ENCODE assay signal across 13 cellular contexts in genomic region chr3:188298585-188298984, GRCh38.
DNase-seq lines count a peak whose midpoint lies in the region; ATAC-seq and TF ChIP-seq lines count a peak whose summit lies in the region.
"Had no signal": no experiment of that assay in that cellular context is flagged by ENCODE, and none has a peak within 500 bp of the region (broad histone marks: within the 10 kb centered on the region; RNA-seq: fewer than 3 reads in every experiment).

No MANE protein-coding gene starts in this region.

- H3K9me3 ChIP-seq in HAP-1 (no peaks in the 10 kb centered on the region), mucosa of descending colon (no peaks in the 10 kb centered on the region)

- H3K4me1 ChIP-seq in HAP-1 (peaks cover 47% of the 10 kb centered on the region), mucosa of descending colon (ENCODE audit: low read depth) (peaks cover 44% of the 10 kb centered on the region)

- H3K27me3 ChIP-seq in HAP-1 (ENCODE audit: low read depth): no peaks in the 10 kb centered on the region

- intact Hi-C loops in mucosa of descending colon (cut with DNase I, micrococcal nuclease): no loop called here

- H3K36me3 Mint-ChIP-seq in activated naive CD8-positive, alpha-beta T cell treated with anti-CD3 and anti-CD28 coated beads, Interleukin-2, amount 50 U/mL, for 24 hours (ENCODE audit: low read depth): peaks cover 10% of the 10 kb centered on the region

- ATAC-seq in activated naive CD8-positive, alpha-beta T cell treated with anti-CD3 and anti-CD28 coated beads, Interleukin-2, amount 50 U/mL, for 24 hours: no peak
- ATAC-seq in mucosa of descending colon (peak; percentile 57), GM19023 (IDR thresholded peaks at IDR 0.05; ENCODE audit: unreplicated experiment) (no peak), GM19035 (IDR thresholded peaks at IDR 0.05; ENCODE audit: unreplicated experiment) (no peak)
- ATAC-seq: sciatic nerve had no signal

- H3K4me1 Mint-ChIP-seq in activated naive CD8-positive, alpha-beta T cell treated with anti-CD3 and anti-CD28 coated beads, Interleukin-2, amount 50 U/mL, for 24 hours: peaks cover 87% of the 10 kb centered on the region

- in situ Hi-C loops in HAP-1 (cut with MboI; ENCODE audit: low sequenced_read_pairs): no loop called here

- no peak for TF ChIP-seq CTCF in mucosa of descending colon (IDR thresholded peaks at IDR 0.05)

- H3K4me3 ChIP-seq in HAP-1 (no peak overlapping the region), mucosa of descending colon (no peak overlapping the region)

- no peaks in the 10 kb centered on the region for H3K9me3 Mint-ChIP-seq in activated naive CD8-positive, alpha-beta T cell treated with anti-CD3 and anti-CD28 coated beads, Interleukin-2, amount 50 U/mL, for 24 hours

- H3K27me3 Mint-ChIP-seq in activated naive CD8-positive, alpha-beta T cell treated with anti-CD3 and anti-CD28 coated beads, Interleukin-2, amount 50 U/mL, for 24 hours: no peaks in the 10 kb centered on the region

- peak; percentile 77 for DNase-seq in CD1c-positive myeloid dendritic cell (ENCODE audit: extremely low spot score)
- DNase-seq in HAP-1 (ENCODE audit: low spot score in 2 of 2): peak; percentile 44 to 66
- DNase-seq in activated naive CD8-positive, alpha-beta T cell treated with anti-CD3 and anti-CD28 coated beads, Interleukin-2, amount 50 U/mL, for 24 hours: no peak
- peak in 1 of 3 donors; percentile 26 for DNase-seq in mucosa of descending colon
- no peak for DNase-seq in epidermal melanocyte (ENCODE audit: insufficient read length, low spot score)
- DNase-seq in activated gamma-delta T cell (lab: John Stamatoyannopoulos, UW): no peak
- DNase-seq: DMS79 treated with DMSO at 0.1 percent for 48 hours; effector memory CD4-positive, alpha-beta T cell; hippocampal formation; NCI-H2029 treated with DMSO at 0.1 percent for 48 hours had no signal

- H3K27ac Mint-ChIP-seq in activated naive CD8-positive, alpha-beta T cell treated with anti-CD3 and anti-CD28 coated beads, Interleukin-2, amount 50 U/mL, for 24 hours: peak overlapping the region; percentile 95

- no peaks in the 10 kb centered on the region for H3K36me3 ChIP-seq in HAP-1 (replicated peaks)
- H3K36me3 ChIP-seq in mucosa of descending colon (ENCODE audit: low read depth): no peaks in the 10 kb centered on the region

- peak overlapping the region; percentile 33 for H3K4me3 Mint-ChIP-seq in activated naive CD8-positive, alpha-beta T cell treated with anti-CD3 and anti-CD28 coated beads, Interleukin-2, amount 50 U/mL, for 24 hours

Comparison
In these comparisons a context has a peak if more than half of its experiments do, and no peak if none do; other contexts are left out.
1. DNase-seq: peak in CD1c-positive myeloid dendritic cell (single experiment) and HAP-1 (2 of 2); none in activated naive CD8-positive, alpha-beta T cell treated with anti-CD3 and anti-CD28 coated beads, Interleukin-2, amount 50 U/mL, for 24 hours (single experiment), epidermal melanocyte (single experiment) and activated gamma-delta T cell (single experiment).